In genomic region chr12:45667761-45668160, GRCh38 we compare ENCODE assay signal across 23 cellular contexts.
"Had no signal": no experiment of that assay in that cellular context is flagged by ENCODE, and none has a peak within 500 bp of the region (broad histone marks: within the 10 kb centered on the region; RNA-seq: fewer than 3 reads in every experiment).

No MANE protein-coding gene starts in this region.

- H3K4me3 ChIP-seq: dorsolateral prefrontal cortex, gastrocnemius medialis, lung, ovary, psoas muscle, skin epidermis, spleen, testis, tibial artery had no signal

- H3K27me3 ChIP-seq: dorsolateral prefrontal cortex, gastrocnemius medialis, ovary, spleen, testis, tibial artery had no signal

- H3K27me3 Mint-ChIP-seq: memory B cell; naive B cell; stimulated activated memory B cell treated with anti-CD40 and anti-IgM and Interleukin-4, amounts not matched to agents 10 μg/mL and 1 μg/mL and 100 μg/mL, for 72 hours had no signal

- H3K4me1 ChIP-seq: testis had no signal

- H3K9me3 ChIP-seq: gastrocnemius medialis, ovary, psoas muscle, spleen, testis, tibial artery had no signal

- ATAC-seq: gastrocnemius medialis; left ventricle myocardium superior; psoas muscle; right cardiac atrium; stimulated activated memory B cell treated with anti-CD40 and anti-IgM and Interleukin-4, amounts not matched to agents 10 μg/mL and 1 μg/mL and 100 μg/mL, for 72 hours; stimulated activated naive CD8-positive, alpha-beta T cell treated with anti-CD3 and anti-CD28 coated beads, Interleukin-15, Interleukin-2, amounts not matched to agents 100 U/mL and 50 U/mL, for 24 hours had no signal

- H3K27ac ChIP-seq: dorsolateral prefrontal cortex, gastrocnemius medialis, ovary, psoas muscle, testis, tibial artery had no signal

- H3K4me1 Mint-ChIP-seq: nephron progenitor cell had no signal

- H3K9me3 Mint-ChIP-seq: memory B cell; nephron progenitor cell; stimulated activated memory B cell treated with anti-CD40 and anti-IgM and Interleukin-4, amounts not matched to agents 10 μg/mL and 1 μg/mL and 100 μg/mL, for 72 hours; type B pancreatic cell had no signal

- H3K27ac Mint-ChIP-seq: nephron progenitor cell; stimulated activated memory B cell treated with anti-CD40 and anti-IgM and Interleukin-4, amounts not matched to agents 10 μg/mL and 1 μg/mL and 100 μg/mL, for 72 hours; type B pancreatic cell had no signal

- H3K4me3 Mint-ChIP-seq: memory B cell; naive B cell; nephron progenitor cell; stimulated activated memory B cell treated with anti-CD40 and anti-IgM and Interleukin-4, amounts not matched to agents 10 μg/mL and 1 μg/mL and 100 μg/mL, for 72 hours; type B pancreatic cell had no signal

- H3K36me3 ChIP-seq: gastrocnemius medialis, ovary, spleen, tibial artery had no signal

- H3K36me3 Mint-ChIP-seq: naive B cell; stimulated activated memory B cell treated with anti-CD40 and anti-IgM and Interleukin-4, amounts not matched to agents 10 μg/mL and 1 μg/mL and 100 μg/mL, for 72 hours; type B pancreatic cell had no signal

- DNase-seq: dorsolateral prefrontal cortex; effector CD4-positive, alpha-beta T cell; gastrocnemius medialis; head of caudate nucleus; left ventricle myocardium superior; naive B cell; nephron progenitor cell; occipital lobe; ovary; posterior cingulate gyrus; psoas muscle; right cardiac atrium; spleen; stimulated activated CD4-positive, alpha-beta T cell treated with anti-CD3 and anti-CD28 coated beads, Interleukin-4, amount 100 ng/mL, for 4 hours; stimulated activated naive CD8-positive, alpha-beta T cell treated with anti-CD3 and anti-CD28 coated beads, Interleukin-15, Interleukin-2, amounts not matched to agents 100 U/mL and 50 U/mL, for 24 hours; substantia nigra; testis; tibial artery had no signal
